8 cellular contexts compared by ENCODE assay signal in genomic region chr11:18012906-18013781, GRCh38. TPM values are rescaled to one million over a fixed set of nuclear protein-coding genes. Genes with fewer than 3 reads are reported as not detected.
DNase-seq lines count a peak whose midpoint lies in the region; TF ChIP-seq lines count a peak whose summit lies in the region.

SERGEF (minus strand) TSS chr11:18013047; CDS start chr11:18013010, 37 bp downstream.

- H3K18ac ChIP-seq in mesenchymal stem cell (ENCODE audit: low read depth in 1 of 2, low read length in 2 of 2), result peak within 1 kb of the TSS; percentile 19 to 89

- no peak for TF ChIP-seq CTCF in GM20000 (IDR thresholded peaks at IDR 0.05; ENCODE audit: extremely low read depth, missing control alignments)

- peaks cover 7% of the 10 kb centered on the region for H3K4me1 ChIP-seq in effector memory CD4-positive, alpha-beta T cell (ENCODE audit: control insufficient read depth, insufficient read depth, low read length, poor library complexity, severe bottlenecking)
- H3K4me1 ChIP-seq in mesenchymal stem cell (ENCODE audit: control insufficient read depth, insufficient read depth, low read depth, low read length), result peaks cover 9% of the 10 kb centered on the region

- H3K27me3 ChIP-seq in effector memory CD4-positive, alpha-beta T cell (replicated peaks; ENCODE audit: control insufficient read depth, insufficient read depth, low read length, poor library complexity, severe bottlenecking), result no peaks in the 10 kb centered on the region
- peaks cover 0 to 4% of the 10 kb centered on the region in 2 experiments for H3K27me3 ChIP-seq in mesenchymal stem cell (ENCODE audit: control insufficient read depth in 1 of 2, insufficient read depth in 1 of 2, low read length in 2 of 2)

- H3K4me2 ChIP-seq in mesenchymal stem cell (ENCODE audit: low read length, poor library complexity, severe bottlenecking), result peak within 1 kb of the TSS; percentile 67

- H2BK5ac ChIP-seq in mesenchymal stem cell (ENCODE audit: low read depth, low read length, poor library complexity, severe bottlenecking), result no peak within 1 kb of the TSS

- H2BK15ac ChIP-seq in mesenchymal stem cell (ENCODE audit: low read depth, poor library complexity, severe bottlenecking), result peak within 1 kb of the TSS; percentile 26

- peak within 1 kb of the TSS; percentile 92 for H3K9ac ChIP-seq in mesenchymal stem cell (ENCODE audit: low read length)

- peak within 1 kb of the TSS; percentile 70 for H4K91ac ChIP-seq in mesenchymal stem cell (ENCODE audit: low read length)

- peak within 1 kb of the TSS in 1 of 2 experiments; percentile 59 for H3K23ac ChIP-seq in mesenchymal stem cell (ENCODE audit: low read length in 2 of 2)

- no peak within 1 kb of the TSS for H2AK5ac ChIP-seq in mesenchymal stem cell (ENCODE audit: low read length, severe bottlenecking)

- under 1% methylated on average over 50 of the region's 93 CpGs for WGBS in mesenchymal stem cell

- H3K14ac ChIP-seq in mesenchymal stem cell (ENCODE audit: low read length in 2 of 2), result peak within 1 kb of the TSS in 1 of 2 experiments; percentile 94

- DNase-seq in CMK (ENCODE audit: low read depth), result peak; percentile 67
- peak; percentile 98 for DNase-seq in GM20000 (ENCODE audit: low spot score)
- peak; percentile 46 for DNase-seq in HS-5 (ENCODE audit: low read depth)
- DNase-seq in NK-92 (lab: John Stamatoyannopoulos, UW; ENCODE audit: unreplicated experiment), result peak; percentile 47
- peak; percentile 76 to 92 for DNase-seq in activated CD8-positive, alpha-beta memory T cell treated with anti-CD3 and anti-CD28 coated beads for 1 hour (ENCODE audit: extremely low read depth in 1 of 2, low read depth in 1 of 2)
- DNase-seq in effector memory CD4-positive, alpha-beta T cell, result peak; percentile 89 to 93 (median 90)
- DNase-seq in mesenchymal stem cell, result peak; percentile 89
- peak; percentile 88 for DNase-seq in stimulated activated CD8-positive, alpha-beta memory T cell treated with anti-CD3 and anti-CD28 coated beads, Interleukin-12 subunit alpha, Interleukin-12 subunit beta, amount 100 ng/mL, for 4 hours (ENCODE audit: low read depth)

- H3K27ac ChIP-seq in effector memory CD4-positive, alpha-beta T cell (ENCODE audit: insufficient read depth, low read length, poor library complexity, severe bottlenecking), result peak within 1 kb of the TSS; percentile 78
- H3K27ac ChIP-seq in mesenchymal stem cell (ENCODE audit: low read length, poor library complexity, severe bottlenecking), result peak within 1 kb of the TSS; percentile 2

- no peak within 1 kb of the TSS for H2BK120ac ChIP-seq in mesenchymal stem cell (ENCODE audit: low read depth, low read length)

- no peaks in the 10 kb centered on the region for H3K36me3 ChIP-seq in effector memory CD4-positive, alpha-beta T cell (ENCODE audit: control insufficient read depth, insufficient read depth, low read length)
- H3K36me3 ChIP-seq in mesenchymal stem cell (ENCODE audit: control insufficient read depth in 1 of 2, insufficient read depth in 2 of 2, low read depth in 1 of 2, low read length in 2 of 2), result no peaks in the 10 kb centered on the region

- peak within 1 kb of the TSS; percentile 99 for H2AFZ ChIP-seq in mesenchymal stem cell (ENCODE audit: low read depth, low read length)

- peaks cover 18% of the 10 kb centered on the region for H3K79me1 ChIP-seq in mesenchymal stem cell (replicated peaks; ENCODE audit: low read length, poor library complexity, severe bottlenecking)

- peak within 1 kb of the TSS in 1 of 2 experiments; percentile 67 for H3K4ac ChIP-seq in mesenchymal stem cell (ENCODE audit: low read depth in 1 of 2, low read length in 2 of 2)

- peak within 1 kb of the TSS in 1 of 2 experiments; percentile 34 for H2BK12ac ChIP-seq in mesenchymal stem cell (ENCODE audit: low read length in 2 of 2)

- peak within 1 kb of the TSS; percentile 85 for H4K8ac ChIP-seq in mesenchymal stem cell (ENCODE audit: low read length)

- no peaks in the 10 kb centered on the region for H3K9me3 ChIP-seq in effector memory CD4-positive, alpha-beta T cell (ENCODE audit: control insufficient read depth, low read length)
- no peaks in the 10 kb centered on the region for H3K9me3 ChIP-seq in mesenchymal stem cell (ENCODE audit: control insufficient read depth, low read length)

- H3K4me3 ChIP-seq in effector memory CD4-positive, alpha-beta T cell (ENCODE audit: insufficient read depth, low read depth, low read length, poor library complexity, severe bottlenecking), result peak within 1 kb of the TSS; percentile 81
- peak within 1 kb of the TSS; percentile 68 to 97 for H3K4me3 ChIP-seq in mesenchymal stem cell (ENCODE audit: insufficient read depth in 1 of 2, low read depth in 1 of 2, low read length in 2 of 2)

RNA-seq across cellular contexts. Expression of gene SERGEF, which starts in this region (rescaled TPM):
- polyA plus RNA-seq in mesenchymal stem cell (2013, experiment 1 of 2), result 22.3 TPM
- 22.9 TPM for polyA plus RNA-seq in mesenchymal stem cell (2013, experiment 2 of 2)

Comparison
In these comparisons a context has a peak if more than half of its experiments do, and no peak if none do; other contexts are left out.
1. Peak in every context shown above with its lines: DNase-seq, H3K4me3 ChIP-seq and H3K27ac ChIP-seq.
2. DNase-seq: peak in every context shown above with its lines; median percentile 98 in GM20000; 90 in effector memory CD4-positive, alpha-beta T cell; 89 in mesenchymal stem cell; 88 in stimulated activated CD8-positive, alpha-beta memory T cell treated with anti-CD3 and anti-CD28 coated beads, Interleukin-12 subunit alpha, Interleukin-12 subunit beta, amount 100 ng/mL, for 4 hours; 84 in activated CD8-positive, alpha-beta memory T cell treated with anti-CD3 and anti-CD28 coated beads for 1 hour; 67 in CMK; 47 in NK-92; 46 in HS-5.